In genomic region chr17:50950002-50950877, GRCh38 we compare ENCODE assay signal across 1 cellular context.
TF ChIP-seq lines count a peak whose summit lies in the region.

No MANE protein-coding gene starts in this region.

TF ChIP-seq in K562, 482 proteins besides CTCF, POLR2A, EP300 and RAD21 (continued from another document and continues in another):
- TF ChIP-seq ZBTB7A (IDR thresholded peaks at IDR 0.05; ENCODE audit: borderline replicate concordance, control insufficient read depth, low read depth, low read length) (peak; percentile 99), BACH1 (tag; IDR thresholded peaks at IDR 0.05) (peak; percentile 22; the same call in 1 of the 2 replicates), HEY1 (CRISPR knock-in tag; IDR thresholded peaks at IDR 0.05; ENCODE audit: borderline replicate concordance) (no peak), PTRF (tag; IDR thresholded peaks at IDR 0.05) (no peak), GATA2 (CRISPR knock-in tag; IDR thresholded peaks at IDR 0.05) (no peak), SFPQ (IDR thresholded peaks at IDR 0.05; ENCODE audit: low read depth, low read length) (no peak), NR2F6 (CRISPR knock-in tag; IDR thresholded peaks at IDR 0.05) (no peak), RERE (CRISPR knock-in tag; IDR thresholded peaks at IDR 0.05; ENCODE audit: borderline replicate concordance) (no peak), ZBTB9 (CRISPR knock-in tag; IDR thresholded peaks at IDR 0.05) (peak; percentile 69; the same call in 1 of the 2 replicates), STAT6 (CRISPR knock-in tag; IDR thresholded peaks at IDR 0.05) (0 out of 2 replicates have a peak, but pooled peaks have one; percentile 64), KDM5B (IDR thresholded peaks at IDR 0.05; ENCODE audit: insufficient replicate concordance, low read depth, low read length) (no peak), TFE3 (CRISPR knock-in tag; IDR thresholded peaks at IDR 0.05) (no peak), ZNF3 (CRISPR knock-in tag; IDR thresholded peaks at IDR 0.05) (no peak), ZNF766 (CRISPR knock-in tag; conservative IDR thresholded peaks at IDR 0.05) (peak; percentile 55; the same call in 1 of the 2 replicates), NFATC3 (IDR thresholded peaks at IDR 0.05) (no peak), MITF (IDR thresholded peaks at IDR 0.05) (no peak), EZH2 (IDR thresholded peaks at IDR 0.05; ENCODE audit: borderline replicate concordance, low read depth, low read length) (no peak), EP400 (IDR thresholded peaks at IDR 0.05) (peak; percentile 83), CHD1 (IDR thresholded peaks at IDR 0.05; ENCODE audit: low read length) (no peak), SNAPC5 (CRISPR knock-in tag; IDR thresholded peaks at IDR 0.05) (no peak), RBM22 (IDR thresholded peaks at IDR 0.05; ENCODE audit: low read depth, low read length, poor library complexity, severe bottlenecking) (no peak), PBX2 (CRISPR knock-in tag; IDR thresholded peaks at IDR 0.05; ENCODE audit: low read depth) (no peak), PBX2 (tag; conservative IDR thresholded peaks at IDR 0.05; ENCODE audit: low read depth) (peak; percentile 80), KAT7 (CRISPR knock-in tag; IDR thresholded peaks at IDR 0.05; ENCODE audit: borderline replicate concordance) (peak; percentile 57; the same call in 1 of the 2 replicates), HDAC8 (tag; IDR thresholded peaks at IDR 0.05) (0 out of 2 replicates have a peak, but pooled peaks have one; percentile 37), GABPB2 (CRISPR knock-in tag; conservative IDR thresholded peaks at IDR 0.05) (no peak), PPARD (CRISPR knock-in tag; IDR thresholded peaks at IDR 0.05) (no peak), NCOA6 (IDR thresholded peaks at IDR 0.05) (peak; percentile 79), YBX1 (IDR thresholded peaks at IDR 0.05) (no peak), MAFG (tag; conservative IDR thresholded peaks at IDR 0.05) (peak; percentile 85), ZNF174 (CRISPR knock-in tag; IDR thresholded peaks at IDR 0.05) (no peak), TAF9B (IDR thresholded peaks at IDR 0.05; ENCODE audit: partially characterized antibody) (no peak), SIN3A (IDR thresholded peaks at IDR 0.05; ENCODE audit: borderline replicate concordance in 2 of 2, control insufficient read depth in 1 of 2, low read depth in 2 of 2, low read length in 2 of 2) (0 out of 4 replicates have a peak, but pooled peaks of 1 of the 2 experiments have one; percentile 29), HLTF (IDR thresholded peaks at IDR 0.05) (peak; percentile 48; the same call in 1 of the 2 replicates), CUX1 (CRISPR knock-in tag; IDR thresholded peaks at IDR 0.05) (no peak)
